Comparison of ENCODE assay signal across 15 cellular contexts in genomic region chr1:35605882-35606182, GRCh38. TPM values are rescaled to one million over a fixed set of nuclear protein-coding genes. Genes with fewer than 3 reads are reported as not detected.
DNase-seq lines count a peak whose midpoint lies in the region; TF ChIP-seq lines count a peak whose summit lies in the region.
"Had no signal": no experiment of that assay in that cellular context is flagged by ENCODE, and none has a peak within 500 bp of the region (broad histone marks: within the 10 kb centered on the region; RNA-seq: fewer than 3 reads in every experiment).

No MANE protein-coding gene starts in this region.

- WGBS in esophagus squamous epithelium, 2 donors: 83% methylated on average over 4 of the region's 4 CpGs
- WGBS in suprapubic skin: 78% methylated on average over 4 of the region's 4 CpGs

- DNase-seq in ACHN: peak; percentile 62
- DNase-seq in HS-27A (ENCODE audit: low read depth): peak; percentile 76
- peak; percentile 72 for DNase-seq in astrocyte of the hippocampus (ENCODE audit: low read depth, low spot score)
- DNase-seq in kidney tubule cell (ENCODE audit: low spot score): peak; percentile 57
- DNase-seq in esophagus squamous epithelium (lab: John Stamatoyannopoulos, UW): no peak
- no peak for DNase-seq in suprapubic skin (ENCODE audit: low spot score in 2 of 2)
- DNase-seq in NCI-H774 (lab: John Stamatoyannopoulos, UW): no peak
- DNase-seq in T-helper 9 cell: no peak
- DNase-seq: activated T-cell treated with anti-CD3 and anti-CD28 coated beads, Interleukin-2, amount 50 U/mL, for 72 hours; DMS53; NCI-H2081; NK-92 treated with Interleukin-12 subunit alpha and Interleukin-12 subunit beta, amount 100 ng/mL, for 24 hours; upper lobe of right lung had no signal

- TF ChIP-seq EP300 in suprapubic skin (IDR thresholded peaks at IDR 0.05): no peak

- no peaks in the 10 kb centered on the region for H3K27me3 ChIP-seq in esophagus squamous epithelium
- no peaks in the 10 kb centered on the region for H3K27me3 ChIP-seq in suprapubic skin
- H3K27me3 ChIP-seq: cardiac muscle cell, upper lobe of right lung had no signal

- H3K4me1 ChIP-seq in esophagus squamous epithelium: no peaks in the 10 kb centered on the region
- no peaks in the 10 kb centered on the region for H3K4me1 ChIP-seq in suprapubic skin
- H3K4me1 ChIP-seq: upper lobe of right lung had no signal

- no peaks in the 10 kb centered on the region for H3K9me3 ChIP-seq in esophagus squamous epithelium
- no peaks in the 10 kb centered on the region for H3K9me3 ChIP-seq in suprapubic skin
- H3K9me3 ChIP-seq: upper lobe of right lung had no signal

- H3K36me3 ChIP-seq in esophagus squamous epithelium: peaks cover 11 to 100% (median 34%) of the 10 kb centered on the region in 3 donors
- peaks cover 90% of the 10 kb centered on the region for H3K36me3 ChIP-seq in suprapubic skin

- H3K27ac ChIP-seq in esophagus squamous epithelium (no peak overlapping the region), suprapubic skin (no peak overlapping the region)
- H3K27ac ChIP-seq: cardiac muscle cell, epithelial cell of prostate, upper lobe of right lung had no signal

- intact Hi-C loops in esophagus squamous epithelium (cut with DNase I): no loop called here

- no peak overlapping the region for H3K4me3 ChIP-seq in esophagus squamous epithelium
- no peak overlapping the region for H3K4me3 ChIP-seq in suprapubic skin
- H3K4me3 ChIP-seq: cardiac muscle cell, upper lobe of right lung had no signal

- TF ChIP-seq POLR2A in esophagus squamous epithelium (IDR thresholded peaks at IDR 0.05): no peak
- TF ChIP-seq POLR2A in suprapubic skin (IDR thresholded peaks at IDR 0.05): no peak

- TF ChIP-seq CTCF in esophagus squamous epithelium (IDR thresholded peaks at IDR 0.05) (no peak), suprapubic skin (IDR thresholded peaks at IDR 0.05) (no peak)

- in situ Hi-C loops in ACHN (cut with HindIII; ENCODE audit: low pct_ligation_motif_present, low pct_unique_long_range_greater_than_20kb, low sequenced_read_pairs): no loop called here

RNA-seq across cellular contexts. Expression of gene TFAP2E, which starts 32.7 kb away (rescaled TPM):
- 1 to 10 TPM in 1 of 4 donors, under 1 TPM in 2, not detected in 1; 0.26 to 1.1 (median 0.38) TPM for total RNA-seq in esophagus squamous epithelium
- total RNA-seq in suprapubic skin: 1 to 10 TPM; 3.2 to 9.0 (median 5.2) TPM

RNA-seq across cellular contexts. Expression of gene PSMB2, which starts 35.5 kb away (rescaled TPM):
- 10 to 100 TPM; 31.3 to 69.5 (median 39.9) TPM for total RNA-seq in esophagus squamous epithelium
- 10 to 100 TPM; 34.8 to 53.9 (median 52.5) TPM for total RNA-seq in suprapubic skin

RNA-seq across cellular contexts. Expression of gene NCDN, which starts 48.2 kb away (rescaled TPM):
- total RNA-seq in esophagus squamous epithelium (10 to 100 TPM; 10.1 to 13.7 (median 12.1) TPM), suprapubic skin (10 to 100 TPM; 14.1 to 26.2 (median 24.1) TPM)

RNA-seq across cellular contexts. Expression of gene KIAA0319L, which starts 48.6 kb away (rescaled TPM):
- total RNA-seq in esophagus squamous epithelium: 10 to 100 TPM; 24.8 to 53.4 (median 28.4) TPM
- 100 to 1,000 TPM in 2 of 4 donors, 10 to 100 TPM in 2; 52.1 to 124 (median 83.5) TPM for total RNA-seq in suprapubic skin

Comparison
In these comparisons a context has a peak if more than half of its experiments do, and no peak if none do; other contexts are left out.
1. DNase-seq: peak in ACHN (single experiment), HS-27A (single experiment), astrocyte of the hippocampus (single experiment) and kidney tubule cell (single experiment); none in esophagus squamous epithelium (single experiment), suprapubic skin (0 of 2), NCI-H774 (single experiment) and T-helper 9 cell (single experiment).